Comparison of ENCODE assay signal across 1 cellular context in the genomic region with DNA sequence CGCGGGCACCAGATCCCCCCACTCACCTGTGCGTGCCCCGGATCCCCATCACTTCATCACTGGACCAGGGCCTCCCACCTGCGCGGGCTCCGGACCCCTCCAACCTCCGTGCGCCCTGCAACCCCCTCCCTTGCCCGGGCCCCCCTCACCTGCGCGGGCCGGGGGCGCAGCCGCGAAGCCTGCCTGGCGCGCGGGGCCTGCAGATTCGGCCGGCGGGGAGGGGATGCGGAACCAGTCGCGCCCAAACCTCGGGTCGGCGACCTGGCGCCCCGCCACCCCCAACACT.
TF ChIP-seq lines count a peak whose summit lies in the region.

No MANE protein-coding gene starts in this region.

TF ChIP-seq in HepG2, 621 proteins besides CTCF, POLR2A, EP300 and RAD21 (continues in another document):
- TF ChIP-seq AFF4 (CRISPR knock-in tag; IDR thresholded peaks at IDR 0.05) (no peak), ZNF572 (CRISPR knock-in tag; IDR thresholded peaks at IDR 0.05) (no peak), ZNF282 (IDR thresholded peaks at IDR 0.05; ENCODE audit: partially characterized antibody) (no peak), LBX2 (CRISPR knock-in tag; IDR thresholded peaks at IDR 0.05; ENCODE audit: borderline replicate concordance) (no peak), GFI1 (CRISPR knock-in tag; IDR thresholded peaks at IDR 0.05; ENCODE audit: borderline replicate concordance) (0 out of 2 replicates have a peak, but pooled peaks have one; percentile 11), ELK4 (CRISPR knock-in tag; IDR thresholded peaks at IDR 0.05; ENCODE audit: borderline replicate concordance) (no peak), ADNP (CRISPR knock-in tag; IDR thresholded peaks at IDR 0.05) (no peak), TBX2 (CRISPR knock-in tag; IDR thresholded peaks at IDR 0.05; ENCODE audit: borderline replicate concordance) (no peak), KAT2B (IDR thresholded peaks at IDR 0.05; ENCODE audit: borderline replicate concordance, low read depth, low read length) (no peak), ZNF512B (CRISPR knock-in tag; IDR thresholded peaks at IDR 0.05; ENCODE audit: borderline replicate concordance) (no peak), ZNF225 (CRISPR knock-in tag; IDR thresholded peaks at IDR 0.05) (no peak; the same call in 1 of the 2 replicates), ZNF318 (CRISPR knock-in tag; IDR thresholded peaks at IDR 0.05) (no peak), ZBTB40 (IDR thresholded peaks at IDR 0.05) (no peak), ZBTB40 (CRISPR knock-in tag; IDR thresholded peaks at IDR 0.05) (peak; percentile 24; the same call in 1 of the 2 replicates), ZNF781 (CRISPR knock-in tag; IDR thresholded peaks at IDR 0.05; ENCODE audit: borderline replicate concordance, not compliant biosample characterization) (no peak), ZNF782 (CRISPR knock-in tag; IDR thresholded peaks at IDR 0.05; ENCODE audit: borderline replicate concordance) (no peak), ZNF543 (CRISPR knock-in tag; IDR thresholded peaks at IDR 0.05) (no peak), ZNF354B (CRISPR knock-in tag; IDR thresholded peaks at IDR 0.05) (no peak)
- TF ChIP-seq, protein P1, sequence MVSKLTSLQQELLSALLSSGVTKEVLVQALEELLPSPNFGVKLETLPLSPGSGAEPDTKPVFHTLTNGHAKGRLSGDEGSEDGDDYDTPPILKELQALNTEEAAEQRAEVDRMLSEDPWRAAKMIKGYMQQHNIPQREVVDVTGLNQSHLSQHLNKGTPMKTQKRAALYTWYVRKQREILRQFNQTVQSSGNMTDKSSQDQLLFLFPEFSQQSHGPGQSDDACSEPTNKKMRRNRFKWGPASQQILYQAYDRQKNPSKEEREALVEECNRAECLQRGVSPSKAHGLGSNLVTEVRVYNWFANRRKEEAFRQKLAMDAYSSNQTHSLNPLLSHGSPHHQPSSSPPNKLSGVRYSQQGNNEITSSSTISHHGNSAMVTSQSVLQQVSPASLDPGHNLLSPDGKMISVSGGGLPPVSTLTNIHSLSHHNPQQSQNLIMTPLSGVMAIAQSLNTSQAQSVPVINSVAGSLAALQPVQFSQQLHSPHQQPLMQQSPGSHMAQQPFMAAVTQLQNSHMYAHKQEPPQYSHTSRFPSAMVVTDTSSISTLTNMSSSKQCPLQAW (CRISPR knock-in tag; IDR thresholded peaks at IDR 0.05), result no peak
